Comparison of ENCODE assay signal across 17 cellular contexts in the genomic region with DNA sequence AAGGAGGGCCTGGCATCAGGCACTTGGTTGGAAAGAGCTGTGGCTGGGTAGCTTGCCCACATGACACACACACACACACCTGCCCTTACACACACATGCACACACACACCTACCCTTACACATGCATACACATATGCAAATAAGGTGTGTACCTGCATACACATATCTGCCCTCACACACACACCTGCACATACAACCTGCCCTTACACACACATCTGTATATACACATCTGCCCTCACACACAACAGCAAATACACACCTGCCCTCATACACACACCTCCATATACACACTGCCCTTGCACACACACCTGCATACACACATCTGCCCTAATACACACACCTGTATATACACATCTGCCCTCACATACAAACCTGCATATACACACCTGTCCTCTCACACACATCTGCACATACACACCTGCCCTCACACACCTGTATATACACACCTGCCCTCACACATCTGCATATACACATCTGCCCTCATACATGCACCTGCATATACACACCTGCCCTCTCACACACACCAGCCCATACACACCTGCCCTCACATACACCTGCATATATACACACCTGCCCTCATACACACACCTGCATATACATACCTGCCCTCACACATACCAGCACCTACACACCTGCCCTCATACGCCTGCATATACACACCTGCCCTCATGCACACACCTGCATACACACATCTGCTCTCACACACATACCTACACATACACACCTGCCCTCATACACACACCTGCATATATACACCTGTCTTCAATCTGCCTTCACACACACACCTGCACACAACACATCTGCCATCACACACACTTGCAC.
A peak's percentile ranks its signal among the peaks of the same experiment; 100 is the strongest.
DNase-seq lines count a peak whose midpoint lies in the region; ATAC-seq, FAIRE-seq and TF ChIP-seq lines count a peak whose summit lies in the region.
"Had no signal": no experiment of that assay in that cellular context is flagged by ENCODE, and none has a peak within 500 bp of the region (broad histone marks: within the 10 kb centered on the region; RNA-seq: fewer than 3 reads in every experiment).

No MANE protein-coding gene starts in this region.

- H3K9me3 ChIP-seq in colonic mucosa, result no peaks in the 10 kb centered on the region

- DNase-seq in cardiac septum (ENCODE audit: low spot score) (peak; percentile 59), left ventricle myocardium superior (no peak), colonic mucosa (peak; percentile 4), mesenteric fat pad (ENCODE audit: low spot score) (peak; percentile 41), urothelium cell line (ENCODE audit: low spot score) (no peak), activated T-cell treated with anti-CD3 and anti-CD28 coated beads for 4 hours (no peak), iPS-NIHi11 (ENCODE audit: low spot score) (no peak)
- no peak for DNase-seq in stimulated activated CD4-positive, alpha-beta T cell treated with anti-CD3 and anti-CD28 coated beads, Interleukin-12 subunit alpha, Interleukin-12 subunit beta, amount 100 ng/mL, for 4 hours
- DNase-seq: COR-L47, DMS53, MG63, NCI-H1092 treated with DMSO at 0.1 percent for 48 hours, NCI-H1694 treated with DMSO at 0.1 percent for 48 hours, NCI-H2107, NCI-H226, NCI-H524 treated with DMSO at 0.1 percent for 48 hours had no signal

- TF ChIP-seq CTCF in colonic mucosa (IDR thresholded peaks at IDR 0.05), result no peak

- H3K27ac ChIP-seq in colonic mucosa, result no peak overlapping the region

- ATAC-seq in left ventricle myocardium superior, result no peak

- H3K9ac ChIP-seq in colonic mucosa (ENCODE audit: low read depth in 2 of 2, low read length in 2 of 2), result no peak overlapping the region

- H3K4me3 ChIP-seq in colonic mucosa, result no peak overlapping the region
- H3K4me3 ChIP-seq: MG63 had no signal

- H3K27me3 ChIP-seq in colonic mucosa, result no peaks in the 10 kb centered on the region
- H3K27me3 ChIP-seq: MG63 had no signal

- FAIRE-seq in urothelium cell line (lab: Jason Lieb, UNC), result peak; percentile 96
- FAIRE-seq: GM19239 had no signal

- H3K36me3 ChIP-seq in colonic mucosa, result no peaks in the 10 kb centered on the region
- H3K36me3 ChIP-seq: MG63 had no signal

- intact Hi-C loops in cardiac septum (cut with DNase I) (no loop called here), left ventricle myocardium superior (cut with micrococcal nuclease) (no loop called here), colonic mucosa (cut with DNase I) (no loop called here)

- H3K4me1 ChIP-seq in colonic mucosa, result no peaks in the 10 kb centered on the region

Comparison
In these comparisons a context has a peak if more than half of its experiments do, and no peak if none do; other contexts are left out.
1. DNase-seq: peak in cardiac septum (single experiment), colonic mucosa (single experiment) and mesenteric fat pad (single experiment); none in left ventricle myocardium superior (single experiment), urothelium cell line (single experiment), activated T-cell treated with anti-CD3 and anti-CD28 coated beads for 4 hours (single experiment), iPS-NIHi11 (single experiment) and stimulated activated CD4-positive, alpha-beta T cell treated with anti-CD3 and anti-CD28 coated beads, Interleukin-12 subunit alpha, Interleukin-12 subunit beta, amount 100 ng/mL, for 4 hours (single experiment).